18 cellular contexts compared by ENCODE assay signal in the genomic region with DNA sequence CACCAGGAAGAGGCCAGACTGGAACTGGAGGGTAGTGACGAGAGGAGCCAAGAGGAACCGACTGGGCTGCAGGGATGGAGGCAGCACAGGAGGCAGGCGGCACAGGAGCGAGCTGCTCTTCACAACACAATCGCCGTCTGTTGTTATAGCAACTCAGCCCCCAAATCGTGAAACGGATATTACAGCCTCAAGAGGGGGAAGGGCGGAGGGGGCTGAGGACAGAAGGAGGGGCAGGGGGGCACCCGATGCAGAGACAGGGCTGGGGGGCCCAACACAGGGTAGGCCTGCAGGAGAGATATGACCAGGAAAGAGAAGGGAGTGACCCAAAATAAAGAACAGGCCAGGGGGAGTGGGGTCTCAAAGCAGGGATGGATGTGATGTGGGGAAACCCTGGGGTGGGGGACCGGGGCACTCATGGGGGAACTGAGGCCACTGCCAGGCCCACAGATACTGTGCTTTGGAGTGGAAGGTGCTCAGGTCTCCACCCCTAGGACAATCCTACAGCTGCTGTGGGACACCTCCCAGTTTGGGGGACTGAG. TPM values are rescaled to one million over a fixed set of nuclear protein-coding genes. Genes with fewer than 3 reads are reported as not detected.
DNase-seq lines count a peak whose midpoint lies in the region; ATAC-seq and TF ChIP-seq lines count a peak whose summit lies in the region.
"Had no signal": no experiment of that assay in that cellular context is flagged by ENCODE, and none has a peak within 500 bp of the region (broad histone marks: within the 10 kb centered on the region; RNA-seq: fewer than 3 reads in every experiment).

No MANE protein-coding gene starts in this region.

- DNase-seq in 8988T (peak; percentile 31), CD14-positive monocyte (ENCODE audit: low spot score) (peak; percentile 33), HK-2 (ENCODE audit: unreplicated experiment) (no peak)
- DNase-seq: activated CD4-positive, alpha-beta T cell treated with anti-CD3 and anti-CD28 coated beads, Interleukin-2, amount 50 U/mL, for 4 hours; amniotic stem cell; COR-L47; dermis blood vessel endothelial cell; NCI-H1105 treated with DMSO at 0.1 percent for 48 hours; NCI-H2081 treated with DMSO at 0.1 percent for 48 hours; NCI-H524 treated with DMSO at 0.1 percent for 48 hours; stimulated activated naive CD8-positive, alpha-beta T cell treated with anti-CD3 and anti-CD28 coated beads, Interleukin-15, amount 100 ng/mL, for 72 hours; upper lobe of left lung had no signal

- TF ChIP-seq CTCF in CD14-positive monocyte (IDR thresholded peaks at IDR 0.05) (no peak), VCaP (conservative IDR thresholded peaks at IDR 0.05) (no peak), nephron (IDR thresholded peaks at IDR 0.05; ENCODE audit: unreplicated experiment in 3 of 3) (no peak)

- intact Hi-C loops in CD14-positive monocyte (cut with micrococcal nuclease), result no loop called here

- no peaks in the 10 kb centered on the region for H3K9me3 Mint-ChIP-seq in CD14-positive monocyte
- H3K9me3 Mint-ChIP-seq in nephron, result no peaks in the 10 kb centered on the region
- H3K9me3 Mint-ChIP-seq: stimulated activated naive CD8-positive, alpha-beta T cell treated with anti-CD3 and anti-CD28 coated beads, Interleukin-15, amount 100 ng/mL, for 72 hours had no signal

- H3K4me1 Mint-ChIP-seq in CD14-positive monocyte (peaks cover 24% of the 10 kb centered on the region), nephron (peaks cover 22% of the 10 kb centered on the region)

- H3K36me3 Mint-ChIP-seq in CD14-positive monocyte (peaks cover 34 to 41% of the 10 kb centered on the region in 2 donors), nephron (ENCODE audit: low read depth) (no peaks in the 10 kb centered on the region)

- H3K27ac ChIP-seq in VCaP, result peak overlapping the region; percentile 4; the same call in 1 of the 2 replicates
- H3K27ac ChIP-seq: parathyroid adenoma, upper lobe of left lung had no signal

- ATAC-seq in HG03045 (IDR thresholded peaks at IDR 0.05; ENCODE audit: unreplicated experiment) (no peak), GM19452 (IDR thresholded peaks at IDR 0.05; ENCODE audit: unreplicated experiment) (no peak), GM21619 (IDR thresholded peaks at IDR 0.05; ENCODE audit: unreplicated experiment) (no peak)
- ATAC-seq: stimulated activated naive CD8-positive, alpha-beta T cell treated with anti-CD3 and anti-CD28 coated beads, Interleukin-15, amount 100 ng/mL, for 72 hours had no signal

- H3K4me3 Mint-ChIP-seq in CD14-positive monocyte (no peak overlapping the region), nephron (peak overlapping the region in 1 of 3 experiments; percentile 40)
- H3K4me3 Mint-ChIP-seq: stimulated activated naive CD8-positive, alpha-beta T cell treated with anti-CD3 and anti-CD28 coated beads, Interleukin-15, amount 100 ng/mL, for 72 hours had no signal

- peaks cover 15 to 22% (median 16%) of the 10 kb centered on the region in 3 donors for H3K27me3 Mint-ChIP-seq in CD14-positive monocyte (ENCODE audit: low read depth in 3 of 3)
- peaks cover 37% of the 10 kb centered on the region for H3K27me3 Mint-ChIP-seq in nephron (ENCODE audit: low read depth)

- H3K27ac Mint-ChIP-seq in CD14-positive monocyte (peak overlapping the region in 1 of 7 donors; percentile 82), nephron (peak overlapping the region; percentile 35 to 68 (median 46))
- H3K27ac Mint-ChIP-seq: stimulated activated naive CD8-positive, alpha-beta T cell treated with anti-CD3 and anti-CD28 coated beads, Interleukin-15, amount 100 ng/mL, for 72 hours had no signal

RNA-seq across cellular contexts. Expression of a gene that starts 2.7 kb away (rescaled TPM):
- polyA plus RNA-seq in CD14-positive monocyte, result not detected

RNA-seq across cellular contexts. Expression of a gene that starts 18.3 kb away (rescaled TPM):
- 10 to 100 TPM; 67.6 to 68.8 TPM for polyA plus RNA-seq in CD14-positive monocyte

RNA-seq across cellular contexts. Expression of a gene that starts 34.1 kb away (rescaled TPM):
- under 1 TPM in 1 of 2 donors, not detected in 1; 0.05 TPM for polyA plus RNA-seq in CD14-positive monocyte

RNA-seq across cellular contexts. Expression of a gene that starts 52.7 kb away (rescaled TPM):
- polyA plus RNA-seq in CD14-positive monocyte, result 10 to 100 TPM; 31.6 to 47.7 TPM
